In genomic region chr4:118277243-118277642, GRCh38 we compare ENCODE assay signal across 14 cellular contexts.
DNase-seq lines count a peak whose midpoint lies in the region; ATAC-seq and TF ChIP-seq lines count a peak whose summit lies in the region.
"Had no signal": no experiment of that assay in that cellular context is flagged by ENCODE, and none has a peak within 500 bp of the region (broad histone marks: within the 10 kb centered on the region; RNA-seq: fewer than 3 reads in every experiment).

No MANE protein-coding gene starts in this region.

- peaks cover 0 to 14% (median 4%) of the 10 kb centered on the region in 4 donors for H3K36me3 ChIP-seq in right lobe of liver
- H3K36me3 ChIP-seq: tibial nerve had no signal

- no peaks in the 10 kb centered on the region for H3K9me3 ChIP-seq in right lobe of liver
- H3K9me3 ChIP-seq: SJCRH30, tibial nerve had no signal

- H3K4me3 ChIP-seq in right lobe of liver, result peak overlapping the region in 2 of 3 donors; percentile 75 to 81

- H3K4me1 ChIP-seq in right lobe of liver, result peaks cover 0 to 36% (median 9%) of the 10 kb centered on the region in 4 donors

- intact Hi-C loops in right lobe of liver (cut with DNase I), result no loop called here

- TF ChIP-seq CTCF in VCaP (conservative IDR thresholded peaks at IDR 0.05), result no peak
- no peak for TF ChIP-seq CTCF in right lobe of liver (IDR thresholded peaks at IDR 0.05)

- WGBS in right lobe of liver (ENCODE audit: insufficient coverage, low coverage, low lambda C conversion rate, missing lambda C conversion rate), result 38% methylated on average over 4 of the region's 4 CpGs

- no peak for TF ChIP-seq POLR2A in right lobe of liver (IDR thresholded peaks at IDR 0.05)

- peaks cover 40% of the 10 kb centered on the region for H3K36me3 Mint-ChIP-seq in stimulated activated naive CD8-positive, alpha-beta T cell treated with anti-CD3 and anti-CD28 coated beads, Interleukin-15, Interleukin-2, amounts not matched to agents 100 ng/mL and 50 ng/mL, for 24 hours (ENCODE audit: low read depth)

- H3K27ac ChIP-seq in VCaP (peak overlapping the region; percentile 96), right lobe of liver (peak overlapping the region; percentile 94 to 96 (median 96))

- no peak overlapping the region for H3K27ac Mint-ChIP-seq in stimulated activated naive CD8-positive, alpha-beta T cell treated with anti-CD3 and anti-CD28 coated beads, Interleukin-15, Interleukin-2, amounts not matched to agents 100 ng/mL and 50 ng/mL, for 24 hours

- peaks cover 43% of the 10 kb centered on the region for H3K4me1 Mint-ChIP-seq in stimulated activated naive CD8-positive, alpha-beta T cell treated with anti-CD3 and anti-CD28 coated beads, Interleukin-15, Interleukin-2, amounts not matched to agents 100 ng/mL and 50 ng/mL, for 24 hours (ENCODE audit: low read depth)

- H3K27me3 Mint-ChIP-seq in stimulated activated naive CD8-positive, alpha-beta T cell treated with anti-CD3 and anti-CD28 coated beads, Interleukin-15, Interleukin-2, amounts not matched to agents 100 ng/mL and 50 ng/mL, for 24 hours, result no peaks in the 10 kb centered on the region

- H3K9me3 Mint-ChIP-seq in stimulated activated naive CD8-positive, alpha-beta T cell treated with anti-CD3 and anti-CD28 coated beads, Interleukin-15, Interleukin-2, amounts not matched to agents 100 ng/mL and 50 ng/mL, for 24 hours, result no peaks in the 10 kb centered on the region

- no peaks in the 10 kb centered on the region for H3K27me3 ChIP-seq in right lobe of liver
- H3K27me3 ChIP-seq: dorsolateral prefrontal cortex, SJCRH30, tibial nerve had no signal

- ATAC-seq in stimulated activated naive CD8-positive, alpha-beta T cell treated with anti-CD3 and anti-CD28 coated beads, Interleukin-15, Interleukin-2, amounts not matched to agents 100 U/mL and 50 U/mL, for 24 hours, result no peak
- ATAC-seq in right lobe of liver (peak in 2 of 4 donors; percentile 13 to 18), HG03520 (IDR thresholded peaks at IDR 0.05; ENCODE audit: unreplicated experiment) (no peak), HG03439 (IDR thresholded peaks at IDR 0.05; ENCODE audit: unreplicated experiment) (no peak), GM18498 (IDR thresholded peaks at IDR 0.05; ENCODE audit: unreplicated experiment) (no peak)
- ATAC-seq: activated CD4-positive, CD25-positive, alpha-beta regulatory T cell treated with anti-CD3 and anti-CD28 coated beads, Interleukin-2, amount 50 U/mL, for 24 hours had no signal

- peak overlapping the region; percentile 94 for H3K4me3 Mint-ChIP-seq in stimulated activated naive CD8-positive, alpha-beta T cell treated with anti-CD3 and anti-CD28 coated beads, Interleukin-15, Interleukin-2, amounts not matched to agents 100 ng/mL and 50 ng/mL, for 24 hours

- no peak for DNase-seq in stimulated activated naive CD8-positive, alpha-beta T cell treated with anti-CD3 and anti-CD28 coated beads, Interleukin-15, Interleukin-2, amounts not matched to agents 100 U/mL and 50 U/mL, for 24 hours
- peak in 1 of 3 donors; percentile 56 for DNase-seq in right lobe of liver
- no peak for DNase-seq in NCI-H345 (lab: John Stamatoyannopoulos, UW)
- DNase-seq: dorsolateral prefrontal cortex, NCI-H1048, NCI-H524, SJCRH30 had no signal
